13 cellular contexts compared by ENCODE assay signal in the genomic region with DNA sequence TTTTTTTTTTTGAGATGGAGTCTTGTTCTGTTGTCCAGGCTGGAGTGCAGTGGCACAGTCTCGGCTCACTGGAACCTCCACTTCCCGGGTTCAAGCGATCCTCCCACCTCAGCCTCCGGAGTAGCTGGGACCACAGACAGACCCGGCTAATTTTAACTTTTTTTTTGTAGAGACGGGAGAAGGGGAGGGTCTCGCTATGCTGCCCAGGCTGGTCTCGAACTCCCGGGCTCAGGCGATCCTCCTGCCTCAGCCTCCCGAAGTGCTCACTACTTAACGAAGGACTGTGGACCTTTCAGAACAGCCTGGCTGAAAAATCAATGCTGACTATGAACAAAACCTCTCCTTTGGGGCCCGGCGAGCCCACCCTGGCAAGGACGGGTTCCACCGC. TPM values are rescaled to one million over a fixed set of nuclear protein-coding genes. Genes with fewer than 3 reads are reported as not detected.
DNase-seq lines count a peak whose midpoint lies in the region; TF ChIP-seq lines count a peak whose summit lies in the region.
"Had no signal": no experiment of that assay in that cellular context is flagged by ENCODE, and none has a peak within 500 bp of the region (broad histone marks: within the 10 kb centered on the region; RNA-seq: fewer than 3 reads in every experiment).

No MANE protein-coding gene starts in this region.

- H3K27me3 Mint-ChIP-seq in chondrocyte (ENCODE audit: low read depth): peaks cover 47% of the 10 kb centered on the region

- no peak for DNase-seq in H7
- DNase-seq in chondrocyte (ENCODE audit: low spot score): no peak
- DNase-seq in NCI-H2196 (lab: John Stamatoyannopoulos, UW; ENCODE audit: unreplicated experiment): no peak
- no peak for DNase-seq in MG63
- no peak for DNase-seq in mesenteric fat pad (ENCODE audit: low spot score)
- no peak for DNase-seq in activated effector memory CD4-positive, alpha-beta T cell treated with Interleukin-2 at 50 U/mL for 16 hours
- DNase-seq: activated CD4-positive, CD25-positive, alpha-beta regulatory T cell; amniotic stem cell; stimulated activated CD4-positive, alpha-beta T cell treated with anti-CD3 and anti-CD28 coated beads, Interleukin-15, amount 100 ng/mL, for 24 hours had no signal

- peaks cover 15% of the 10 kb centered on the region for H3K4me1 Mint-ChIP-seq in chondrocyte (ENCODE audit: low read depth)

- H3K27ac ChIP-seq in mesodermal cell (ENCODE audit: low read depth, low read length, severe bottlenecking) (no peak overlapping the region), subcutaneous abdominal adipose tissue (ENCODE audit: low read depth, low read length) (no peak overlapping the region)

- H3K27ac Mint-ChIP-seq in chondrocyte (ENCODE audit: unreplicated experiment): no peak overlapping the region

- no peak for TF ChIP-seq CTCF in chondrocyte (IDR thresholded peaks at IDR 0.05)

- H3K9me3 ChIP-seq in mesodermal cell (ENCODE audit: control insufficient read depth, low read length) (no peaks in the 10 kb centered on the region), subcutaneous abdominal adipose tissue (ENCODE audit: control insufficient read depth in 5 of 5, low read length in 5 of 5) (no peaks in the 10 kb centered on the region), MG63 (no peaks in the 10 kb centered on the region)

- H3K4me3 Mint-ChIP-seq in chondrocyte (ENCODE audit: unreplicated experiment): peak overlapping the region; percentile 19

- 48 to 50% methylated on average over 14 to 15 of the region's 16 CpGs for WGBS in mesodermal cell (ENCODE audit: insufficient coverage in 2 of 2), 2 experiments

- H3K9me3 Mint-ChIP-seq in chondrocyte (ENCODE audit: low read depth): no peaks in the 10 kb centered on the region

- H3K36me3 Mint-ChIP-seq in chondrocyte (ENCODE audit: low read depth): no peaks in the 10 kb centered on the region

- peaks cover 48% of the 10 kb centered on the region for H3K27me3 ChIP-seq in H7 (ENCODE audit: control insufficient read depth, insufficient read depth, low read length)
- H3K27me3 ChIP-seq in subcutaneous abdominal adipose tissue (ENCODE audit: control insufficient read depth in 5 of 5, insufficient read depth in 4 of 5, low read length in 5 of 5): peaks cover 4 to 32% (median 19%) of the 10 kb centered on the region in 5 donors
- peaks cover 42% of the 10 kb centered on the region for H3K27me3 ChIP-seq in MG63

- H3K4me1 ChIP-seq in mesodermal cell (ENCODE audit: control insufficient read depth, insufficient read depth, low read length, poor library complexity, severe bottlenecking): peaks cover 19% of the 10 kb centered on the region
- H3K4me1 ChIP-seq in subcutaneous abdominal adipose tissue (ENCODE audit: control insufficient read depth in 5 of 5, insufficient read depth in 5 of 5, low read length in 5 of 5): peaks cover 0 to 13% (median 9%) of the 10 kb centered on the region in 5 donors

- no peak overlapping the region for H3K9ac ChIP-seq in subcutaneous abdominal adipose tissue (ENCODE audit: low read length in 5 of 5)

- H3K4me3 ChIP-seq in H7 (ENCODE audit: insufficient read depth, low read depth, low read length): peak overlapping the region; percentile 62
- peak overlapping the region; percentile 54 for H3K4me3 ChIP-seq in mesodermal cell (ENCODE audit: extremely low read depth, insufficient read depth, low read length, poor library complexity, severe bottlenecking)
- peak overlapping the region in 4 of 5 donors; percentile 56 to 68 (median 60) for H3K4me3 ChIP-seq in subcutaneous abdominal adipose tissue (ENCODE audit: low read depth in 1 of 5, low read length in 5 of 5)
- H3K4me3 ChIP-seq in MG63: no peak overlapping the region

- H3K36me3 ChIP-seq in H7 (replicated peaks; ENCODE audit: control insufficient read depth, insufficient read depth, low read length): no peaks in the 10 kb centered on the region
- H3K36me3 ChIP-seq in mesodermal cell (ENCODE audit: control insufficient read depth, insufficient read depth, low read length): no peaks in the 10 kb centered on the region
- no peaks in the 10 kb centered on the region for H3K36me3 ChIP-seq in subcutaneous abdominal adipose tissue (ENCODE audit: control insufficient read depth in 5 of 5, insufficient read depth in 5 of 5, low read length in 5 of 5)
- H3K36me3 ChIP-seq in MG63: no peaks in the 10 kb centered on the region

RNA-seq across cellular contexts. Expression of gene SLC6A12, which starts 10.9 kb away (rescaled TPM):
- 0.31 TPM in 1 of 2 replicates, not detected in the other for total RNA-seq in H7 (2014; rRNA removed; shearing (Covaris generic))
- total RNA-seq in chondrocyte: 0.42 TPM in 1 of 3 replicates, not detected in the others
- 1.9 TPM for polyA plus RNA-seq in mesodermal cell (2013, experiment 1 of 2)
- 2.1 TPM for polyA plus RNA-seq in mesodermal cell (2013, experiment 2 of 2)
- not detected in 2 replicates for total RNA-seq in MG63 (2014; rRNA removed; shearing (Covaris generic); ENCODE audit: low replicate concordance)
- 3.4 TPM for total RNA-seq in mesenteric fat pad
- total RNA-seq: LHCN-M2 had no signal

RNA-seq across cellular contexts. Expression of gene SLC6A13, which starts 59.6 kb away (rescaled TPM):
- total RNA-seq in H7 (2014; rRNA removed; shearing (Covaris generic)): not detected in 2 replicates
- total RNA-seq in chondrocyte: 0.37 to 0.59 TPM in 2 of 3 replicates, not detected in the other
- polyA plus RNA-seq in mesodermal cell (2013, experiment 1 of 2): not detected
- not detected for polyA plus RNA-seq in mesodermal cell (2013, experiment 2 of 2)
- not detected in 2 replicates for total RNA-seq in MG63 (2014; rRNA removed; shearing (Covaris generic); ENCODE audit: low replicate concordance)
- not detected for total RNA-seq in mesenteric fat pad
- polyA plus RNA-seq: CD14-positive monocyte had no signal
